Comparison of ENCODE assay signal across 1 cellular context in the genomic region with DNA sequence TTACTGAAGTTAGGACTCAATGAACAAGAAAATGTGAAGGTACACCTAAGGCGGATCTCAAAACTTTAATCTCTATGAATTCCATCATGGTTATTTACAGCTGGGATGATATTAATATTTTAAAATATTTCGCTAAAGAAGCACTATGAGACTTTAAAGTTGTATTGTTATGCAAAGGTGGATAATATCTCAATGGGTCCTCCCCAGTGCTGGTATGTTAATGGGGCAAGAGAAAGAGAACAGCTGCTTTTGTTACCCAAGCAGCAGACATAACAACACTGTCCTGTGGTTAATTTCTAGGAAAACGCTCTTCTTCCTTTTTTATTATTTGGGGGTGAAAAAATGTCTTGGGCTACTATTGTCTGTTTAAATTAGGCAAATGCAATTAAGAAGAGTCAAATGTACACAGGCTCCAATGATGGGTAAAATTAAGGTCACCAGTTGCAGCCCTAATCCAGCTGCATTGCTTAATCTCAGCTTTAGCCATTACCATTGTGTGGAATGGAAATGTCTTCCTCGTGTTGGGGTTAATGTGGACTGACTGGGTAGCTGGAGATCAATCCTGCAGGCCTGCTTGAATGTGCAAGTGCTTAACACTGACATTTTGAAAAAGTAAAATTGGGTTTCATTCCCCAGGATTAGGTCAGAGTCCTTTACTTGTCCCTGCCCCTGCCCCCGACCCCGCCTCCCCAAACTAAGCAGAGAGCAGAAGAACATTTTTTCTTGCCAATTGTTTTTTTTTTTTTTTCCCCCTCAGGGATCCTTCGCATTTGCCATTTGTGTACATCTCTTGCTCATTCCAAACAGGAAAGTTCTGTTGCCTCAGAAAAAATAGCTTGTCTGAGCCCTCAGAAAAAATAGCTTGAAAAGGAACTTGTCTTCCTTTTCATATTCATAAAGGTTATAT.
TF ChIP-seq lines count a peak whose summit lies in the region.

No MANE protein-coding gene starts in this region.

TF ChIP-seq in GM23338, 12 proteins besides CTCF, POLR2A, EP300 and RAD21 (continued from another document):
- no peak for TF ChIP-seq POLR2AphosphoS5 (IDR thresholded peaks at IDR 0.05; ENCODE audit: low read depth)
- TF ChIP-seq JUNB (IDR thresholded peaks at IDR 0.05; ENCODE audit: unreplicated experiment): no peak
- no peak for TF ChIP-seq CREB1 (CRISPR knock-in tag; IDR thresholded peaks at IDR 0.05; ENCODE audit: low read depth)
- TF ChIP-seq EZH2 (IDR thresholded peaks at IDR 0.05; ENCODE audit: low read depth, unreplicated experiment): no peak
- TF ChIP-seq EZH2phosphoT487 (IDR thresholded peaks at IDR 0.05; ENCODE audit: unreplicated experiment): no peak
